16 cellular contexts compared by ENCODE assay signal in the genomic region with DNA sequence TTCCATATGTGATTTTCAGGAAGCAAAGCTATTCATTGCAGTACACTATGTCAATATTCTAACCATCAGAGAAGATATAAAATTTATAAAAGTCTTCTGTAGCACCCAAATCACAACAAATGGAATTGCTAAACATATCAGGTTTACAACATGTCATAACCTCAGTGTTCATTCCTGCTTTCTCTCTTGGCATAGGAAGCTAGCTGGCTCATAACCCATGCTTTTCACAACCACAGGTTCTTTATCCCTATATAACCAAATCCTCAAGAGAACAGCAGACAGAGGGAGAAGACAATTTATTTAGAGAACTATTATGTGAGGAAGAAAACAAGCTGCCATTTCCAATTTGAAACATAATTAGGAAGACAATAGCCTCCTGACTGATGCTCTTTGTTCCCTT.
"Had no signal": no experiment of that assay in that cellular context is flagged by ENCODE, and none has a peak within 500 bp of the region (broad histone marks: within the 10 kb centered on the region; RNA-seq: fewer than 3 reads in every experiment).

No MANE protein-coding gene starts in this region.

- ATAC-seq: esophagus mucosa; heart left ventricle; naive thymus-derived CD4-positive, alpha-beta T cell; psoas muscle; sciatic nerve had no signal

- H3K9me3 ChIP-seq: heart left ventricle, neutrophil, psoas muscle had no signal

- H3K4me3 Mint-ChIP-seq: naive thymus-derived CD4-positive, alpha-beta T cell; nephron progenitor cell had no signal

- H3K27ac Mint-ChIP-seq: naive thymus-derived CD4-positive, alpha-beta T cell; nephron progenitor cell had no signal

- H3K4me3 ChIP-seq: dorsolateral prefrontal cortex, heart left ventricle, psoas muscle had no signal

- H3K4me1 ChIP-seq: heart left ventricle, psoas muscle had no signal

- H3K9me3 Mint-ChIP-seq: nephron progenitor cell had no signal

- H3K27me3 ChIP-seq: heart left ventricle, neutrophil had no signal

- DNase-seq: cortex of kidney; dorsolateral prefrontal cortex; effector CD8-positive, alpha-beta T cell; heart left ventricle; hypothalamus; kidney glomerular epithelial cell; naive thymus-derived CD4-positive, alpha-beta T cell; nephron progenitor cell; psoas muscle; small intestine; stimulated activated CD4-positive, alpha-beta T cell treated with anti-CD3 and anti-CD28 coated beads, Interleukin-2, amount 100 ng/mL, for 48 hours; stimulated activated naive CD4-positive, alpha-beta T cell treated with Interleukin-2 at 50 U/mL for 16 hours; trophoblast cell had no signal

- H3K36me3 Mint-ChIP-seq: naive thymus-derived CD4-positive, alpha-beta T cell had no signal

- H3K36me3 ChIP-seq: heart left ventricle, neutrophil had no signal

- H3K27ac ChIP-seq: dorsolateral prefrontal cortex, heart left ventricle, neutrophil, psoas muscle had no signal

- H3K4me1 Mint-ChIP-seq: naive thymus-derived CD4-positive, alpha-beta T cell; nephron progenitor cell had no signal
